In the genomic region with DNA sequence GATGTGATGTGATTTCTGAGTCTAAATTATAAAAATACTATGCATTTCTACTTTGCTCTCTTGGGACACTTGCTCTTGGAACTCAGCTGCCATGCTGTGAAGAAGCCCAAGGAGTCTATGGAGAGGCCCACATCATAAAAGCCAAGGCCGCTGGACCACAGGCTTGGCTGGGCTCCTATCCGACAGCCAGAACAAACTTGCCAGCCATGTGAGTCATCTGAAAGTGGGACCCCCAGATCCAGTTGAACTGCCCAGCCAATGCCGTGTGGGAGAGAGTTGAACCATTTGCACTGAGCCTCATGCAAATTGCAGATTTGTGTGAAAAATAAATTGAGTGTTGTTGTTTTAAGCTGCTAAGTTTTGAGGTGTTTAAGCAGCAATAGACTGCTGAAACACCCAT, we compare ENCODE assay signal across 5 cellular contexts.
"Had no signal": no experiment of that assay in that cellular context is flagged by ENCODE, and none has a peak within 500 bp of the region (broad histone marks: within the 10 kb centered on the region; RNA-seq: fewer than 3 reads in every experiment).

No MANE protein-coding gene starts in this region.

- H3K9me3 Mint-ChIP-seq: H9 had no signal

- H3K4me3 ChIP-seq: GM23248 had no signal

- DNase-seq: GM23248, GOT3, H9, HCEC 1CT, IMR-90 had no signal

- H3K27ac Mint-ChIP-seq: H9 had no signal

- H3K9ac ChIP-seq: GM23248 had no signal

- H3K4me3 Mint-ChIP-seq: H9 had no signal

- H3K27ac ChIP-seq: GM23248 had no signal
